In the genomic region with DNA sequence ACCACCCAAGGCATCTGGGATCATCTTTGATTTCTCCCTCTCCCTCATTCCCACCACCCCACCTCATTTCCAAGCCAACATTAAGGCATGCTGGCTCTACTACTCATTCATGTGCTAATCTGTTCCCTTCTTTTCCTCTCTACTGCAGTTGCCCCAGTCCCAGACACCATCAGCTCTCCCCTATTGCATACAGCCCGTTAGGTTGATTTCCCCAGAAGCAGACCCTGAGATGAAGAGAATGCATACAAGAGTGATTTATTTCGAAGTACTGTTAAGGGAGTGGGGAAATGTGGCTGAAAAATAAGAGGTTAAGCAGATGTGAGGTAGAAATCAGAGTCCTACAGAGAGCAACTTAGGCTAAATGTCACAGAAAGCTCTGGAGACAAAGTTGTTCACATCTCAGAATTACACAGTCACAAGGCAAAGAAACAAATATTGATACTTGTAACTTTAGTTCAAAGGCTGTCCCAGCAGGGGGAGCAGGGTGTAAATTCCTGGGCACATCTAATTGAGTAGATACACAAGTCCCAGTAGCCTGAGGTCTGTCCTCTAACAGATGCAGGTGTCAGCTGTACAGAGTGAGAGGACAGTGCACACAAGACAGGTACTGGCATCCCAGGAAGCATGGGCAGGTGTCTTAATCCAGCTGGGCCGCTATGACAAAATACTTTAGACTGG, we compare ENCODE assay signal across 8 cellular contexts. TPM values are rescaled to one million over a fixed set of nuclear protein-coding genes. Genes with fewer than 3 reads are reported as not detected.
DNase-seq lines count a peak whose midpoint lies in the region; ATAC-seq, FAIRE-seq and TF ChIP-seq lines count a peak whose summit lies in the region.

No MANE protein-coding gene starts in this region.

- no peak overlapping the region for H3K14ac ChIP-seq in H1 (ENCODE audit: insufficient read length)

- no peak for FAIRE-seq in H1 (lab: Jason Lieb, UNC)

- no peak overlapping the region for H3K4me2 ChIP-seq in H1 (ENCODE audit: insufficient read depth in 1 of 2, low read depth in 2 of 2, low read length in 2 of 2)

- no peaks in the 10 kb centered on the region for H4K20me1 ChIP-seq in H1 (replicated peaks in 1 of 2; ENCODE audit: control insufficient read depth in 1 of 2, insufficient read depth in 2 of 2, low read length in 2 of 2)

- H3K23me2 ChIP-seq in H1 (ENCODE audit: low read depth, low read length): no peaks in the 10 kb centered on the region

- TF ChIP-seq CTCF in C4-2B (conservative IDR thresholded peaks at IDR 0.05) (peak; percentile 74), GM20000 (IDR thresholded peaks at IDR 0.05; ENCODE audit: extremely low read depth, missing control alignments) (no peak), H1 (IDR thresholded peaks at IDR 0.05; ENCODE audit: control extremely low read depth in 1 of 3, insufficient read depth in 1 of 3, low read depth in 1 of 3, low read length in 3 of 3) (peak in 1 of 3 experiments; percentile 23; a peak in 1 of 4 replicates), transverse colon (IDR thresholded peaks at IDR 0.05) (peak in 1 of 5 experiments; percentile 23)

- no peak overlapping the region for H2BK120ac ChIP-seq in H1 (replicated peaks; ENCODE audit: low read depth, low read length)

- H2AK5ac ChIP-seq in H1 (ENCODE audit: low read depth, low read length): no peak overlapping the region

- H3K4me3 ChIP-seq in H1 (ENCODE audit: extremely low read depth in 1 of 4, insufficient read depth in 2 of 4, low read depth in 3 of 4, low read length in 4 of 4) (no peak overlapping the region), transverse colon (no peak overlapping the region)

- H3K9me3 ChIP-seq in H1 (ENCODE audit: insufficient read depth in 2 of 2, low read depth in 1 of 2, low read length in 1 of 2) (0 out of 4 replicates have a peak, but pooled peaks cover 0 to 5% of the 10 kb centered on the region in 2 experiments), transverse colon (no peaks in the 10 kb centered on the region)

- no peak overlapping the region for H3K23ac ChIP-seq in H1 (ENCODE audit: insufficient read length)

- no peak overlapping the region for H2BK12ac ChIP-seq in H1 (ENCODE audit: low read depth, low read length)

- no peak for TF ChIP-seq EP300 in H1 (IDR thresholded peaks at IDR 0.05; ENCODE audit: borderline replicate concordance in 1 of 2, low read depth in 2 of 2, low read length in 2 of 2)
- TF ChIP-seq EP300 in transverse colon (IDR thresholded peaks at IDR 0.05; ENCODE audit: low read depth): no peak

- H3K9ac ChIP-seq in H1 (replicated peaks in 1 of 4; ENCODE audit: extremely low read depth in 1 of 4, low read depth in 3 of 4, low read length in 3 of 4): no peak overlapping the region

- ATAC-seq in HG02623 (IDR thresholded peaks at IDR 0.05; ENCODE audit: unreplicated experiment): no peak
- ATAC-seq in HG02571 (IDR thresholded peaks at IDR 0.05; ENCODE audit: unreplicated experiment): no peak

- H3K79me1 ChIP-seq in H1 (ENCODE audit: low read depth, low read length): no peaks in the 10 kb centered on the region

- peak; percentile 18 to 31; a peak in 3 of 4 replicates for TF ChIP-seq RAD21 in H1 (IDR thresholded peaks at IDR 0.05 in 1 of 2, conservative IDR thresholded peaks at IDR 0.05 in 1 of 2; ENCODE audit: low read depth in 2 of 2, low read length in 2 of 2)

- H3K36me3 ChIP-seq in H1 (ENCODE audit: control insufficient read depth in 2 of 4, insufficient read depth in 4 of 4, low read length in 3 of 4) (no peaks in the 10 kb centered on the region), transverse colon (no peaks in the 10 kb centered on the region)

- H3K4me1 ChIP-seq in H1 (replicated peaks in 1 of 4; ENCODE audit: control insufficient read depth in 3 of 4, insufficient read depth in 4 of 4, low read length in 3 of 4) (peaks cover 0 to 6% (median 0%) of the 10 kb centered on the region in 4 experiments; a peak in 2 of 7 replicates), transverse colon (peaks cover 0 to 8% (median 0%) of the 10 kb centered on the region in 4 donors)

- no peak overlapping the region for H4K91ac ChIP-seq in H1 (replicated peaks; ENCODE audit: insufficient read length, low read length)

- 82% methylated on average over 3 of the region's 3 CpGs; no CpG with 5 or more reads in 1 of the 2 experiments for WGBS in H1 (ENCODE audit: extremely low coverage in 1 of 2, insufficient coverage in 1 of 2, insufficient read length in 1 of 2, insufficient replicate concordance in 2 of 2, low coverage in 1 of 2, low lambda C conversion rate in 2 of 2, missing lambda C conversion rate in 1 of 2), 2 experiments
- 70 to 75% methylated on average over 3 of the region's 3 CpGs for WGBS in transverse colon (ENCODE audit: low coverage in 1 of 2), 2 donors

- H2BK20ac ChIP-seq in H1 (ENCODE audit: low read length): no peak overlapping the region; the same call in 1 of the 2 replicates

- DNase-seq in GM20000 (ENCODE audit: low spot score) (peak; percentile 32), NCI-H82 (lab: John Stamatoyannopoulos, UW) (peak; percentile 48), H1 (ENCODE audit: low read depth in 1 of 2, low spot score in 2 of 2) (no peak), transverse colon (peak; percentile 45), iPS-NIHi11 (ENCODE audit: low spot score) (no peak)

- no peak overlapping the region for H3K18ac ChIP-seq in H1 (ENCODE audit: extremely low read depth, low read length)

- no peak overlapping the region for H2BK5ac ChIP-seq in H1 (ENCODE audit: low read depth, low read length)

- TF ChIP-seq POLR2A in H1 (IDR thresholded peaks at IDR 0.05; ENCODE audit: control extremely low read depth in 1 of 2, low read depth in 2 of 2, low read length in 2 of 2): no peak
- no peak for TF ChIP-seq POLR2A in transverse colon (IDR thresholded peaks at IDR 0.05)

- no peak overlapping the region; the same call in 1 of the 2 replicates for H2BK15ac ChIP-seq in H1 (ENCODE audit: low read length)

- POLR2A ChIA-PET in H1 (lab: Charles Lee; ENCODE audit: partially characterized antibody): no interaction called here

- CTCF ChIA-PET in H1 (lab: Charles Lee; ENCODE audit: partially characterized antibody): interaction anchor here (0.6 to 1.0 kb wide), 2 partner anchors 18 to 109 kb away, joined by 3 read pairs; no protein-coding TSS in a partner anchor

- no peak overlapping the region for H2AFZ ChIP-seq in H1 (ENCODE audit: low read length)

- H3K4ac ChIP-seq in H1 (replicated peaks; ENCODE audit: insufficient read length, low read depth, low read length): no peak overlapping the region

- H4K8ac ChIP-seq in H1 (ENCODE audit: extremely low read depth, insufficient read depth, low read length): no peak overlapping the region

- intact Hi-C loops in transverse colon (cut with DNase I; ENCODE audit: low total_unique reads): no loop called here

- H3K27me3 ChIP-seq in H1 (replicated peaks in 1 of 4; ENCODE audit: control insufficient read depth in 3 of 4, extremely low read depth in 1 of 4, insufficient read depth in 3 of 4, low read length in 3 of 4): no peaks in the 10 kb centered on the region
- no peaks in the 10 kb centered on the region for H3K27me3 ChIP-seq in transverse colon

- no peak overlapping the region for H3K56ac ChIP-seq in H1 (replicated peaks; ENCODE audit: insufficient read length, low read depth, low read length)

- H3K27ac ChIP-seq in C4-2B: peak overlapping the region; percentile 68; the same call in 1 of the 2 replicates
- no peak overlapping the region for H3K27ac ChIP-seq in H1 (ENCODE audit: low read depth, low read length)
- no peak overlapping the region for H3K27ac ChIP-seq in transverse colon

- in situ Hi-C loops in transverse colon (cut with MboI; ENCODE audit: low pct_ligation_motif_present in 1 of 4, low pct_unique_long_range_greater_than_20kb in 1 of 4, low sequenced_read_pairs in 3 of 4): no loop called here

- H4K5ac ChIP-seq in H1 (ENCODE audit: insufficient read length, low read depth, low read length): no peak overlapping the region

- no peaks in the 10 kb centered on the region for H3K79me2 ChIP-seq in H1 (ENCODE audit: control insufficient read depth in 1 of 2, insufficient read depth in 2 of 2, low read length in 2 of 2)

TF ChIP-seq in H1, 55 proteins besides CTCF, POLR2A, EP300 and RAD21:
- no peak for TF ChIP-seq SAP30 (IDR thresholded peaks at IDR 0.05; ENCODE audit: insufficient read depth, insufficient replicate concordance, low read length)
- peak; percentile 52; the same call in 1 of the 2 replicates for TF ChIP-seq TEAD4 (IDR thresholded peaks at IDR 0.05; ENCODE audit: low read depth, low read length)
- TF ChIP-seq SP4 (IDR thresholded peaks at IDR 0.05; ENCODE audit: low read length): 0 out of 2 replicates have a peak, but pooled peaks have one; percentile 20

RNA-seq across cellular contexts. Expression of gene AKR1D1, which starts 20.9 kb away (rescaled TPM):
- not detected in 2 replicates for total RNA-seq in H1 (2021; fragmentation: NEBNext Ultra II Directional; extraction: Animal tissue kit (Norgen Biotek cat#: 25700))
- polyA plus RNA-seq in H1 (2011; rRNA removed): not detected in 2 replicates
- polyA plus RNA-seq in H1 (2011; cell fraction: cytosol; rRNA removed): 0.03 TPM
- polyA plus RNA-seq in H1 (2011; cell fraction: nucleus; rRNA removed): not detected
- not detected in 4 replicates for polyA plus RNA-seq in H1 (2012, experiment 1 of 2)
- polyA plus RNA-seq in H1 (2012, experiment 2 of 2): not detected
- polyA plus RNA-seq in H1 (2013, experiment 1 of 2): 0.06 TPM
- 0.13 TPM for polyA plus RNA-seq in H1 (2013, experiment 2 of 2)
- 0.16 and 0.20 TPM in 2 replicates for polyA minus RNA-seq in H1 (2011; rRNA and poly(A)+ RNA removed)
- polyA minus RNA-seq in H1 (2011; cell fraction: cytosol; rRNA and poly(A)+ RNA removed): not detected
- polyA minus RNA-seq in H1 (2011; cell fraction: nucleus; rRNA and poly(A)+ RNA removed): not detected
- not detected for total RNA-seq in transverse colon

Comparison
In these comparisons a context has a peak if more than half of its experiments do, and no peak if none do; other contexts are left out.
1. DNase-seq: peak in GM20000 (single experiment), NCI-H82 (single experiment) and transverse colon (single experiment); none in H1 (0 of 2) and iPS-NIHi11 (single experiment).